ENCODE assay signal across 10 cellular contexts in the genomic region with DNA sequence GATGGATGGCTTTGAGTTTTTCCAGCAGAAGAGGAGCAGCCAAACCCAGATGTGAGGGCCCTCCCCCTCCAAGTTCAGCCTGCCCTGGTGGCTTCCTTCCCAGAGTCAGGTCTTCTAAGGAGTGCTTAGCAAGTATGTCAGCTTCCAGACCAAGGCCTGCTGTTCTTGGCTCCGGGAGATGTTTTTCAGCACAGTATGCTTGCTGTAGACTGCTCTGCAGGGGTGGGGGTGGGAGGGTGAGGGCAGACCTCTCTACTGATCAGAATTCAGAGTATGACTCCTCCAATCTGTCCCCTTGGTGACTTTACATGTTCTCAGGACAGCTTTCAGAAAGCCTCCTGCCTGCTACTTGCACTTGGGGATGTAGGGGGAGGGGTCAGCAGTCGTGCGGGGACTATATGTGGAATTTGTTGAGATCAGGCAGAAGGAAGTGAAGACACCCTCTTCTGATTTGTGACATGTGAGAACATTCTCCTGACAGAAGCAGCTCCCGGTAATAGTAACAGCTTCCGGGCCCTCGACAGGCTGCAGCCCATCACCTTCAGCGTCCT.
DNase-seq lines count a peak whose midpoint lies in the region; ATAC-seq and TF ChIP-seq lines count a peak whose summit lies in the region.
"Had no signal": no experiment of that assay in that cellular context is flagged by ENCODE, and none has a peak within 500 bp of the region (broad histone marks: within the 10 kb centered on the region; RNA-seq: fewer than 3 reads in every experiment).

No MANE protein-coding gene starts in this region.

- H3K9me3 ChIP-seq in MG63: no peaks in the 10 kb centered on the region
- H3K9me3 ChIP-seq in thymus (ENCODE audit: control insufficient read depth): no peaks in the 10 kb centered on the region
- no peaks in the 10 kb centered on the region for H3K9me3 ChIP-seq in WERI-Rb-1 (ENCODE audit: severe bottlenecking)
- H3K9me3 ChIP-seq: right lobe of liver had no signal

- ATAC-seq in HG02571 (IDR thresholded peaks at IDR 0.05; ENCODE audit: unreplicated experiment) (no peak), HG03039 (IDR thresholded peaks at IDR 0.05; ENCODE audit: unreplicated experiment) (no peak)
- ATAC-seq: activated T-helper 17 cell treated with anti-CD3 and anti-CD28 coated beads, Interleukin-2, amount 50 U/mL, for 72 hours had no signal

- no peak overlapping the region for H3K4me3 ChIP-seq in MG63
- H3K4me3 ChIP-seq in fibroblast of mammary gland (ENCODE audit: control insufficient read depth, low read depth, low read length): no peak overlapping the region
- H3K4me3 ChIP-seq in thymus (ENCODE audit: low read length): no peak overlapping the region
- H3K4me3 ChIP-seq in WERI-Rb-1 (ENCODE audit: low read depth, low read length): no peak overlapping the region
- H3K4me3 ChIP-seq: right lobe of liver had no signal

- peaks cover 2% of the 10 kb centered on the region for H3K36me3 Mint-ChIP-seq in activated T-helper 1 cell treated with anti-CD3 and anti-CD28 coated beads, Interleukin-12 subunit alpha, Interleukin-12 subunit beta, Interleukin-2, Interleukin-4 antibody, amounts not matched to agents 30 ng/mL and 10 ng/mL and 1 ng/mL, durations not matched to agents 14 hours and 24 hours and 36 hours (ENCODE audit: low read depth)

- intact Hi-C loops in activated T-helper 1 cell treated with anti-CD3 and anti-CD28 coated beads, Interleukin-12 subunit alpha, Interleukin-12 subunit beta, Interleukin-2, Interleukin-4 antibody, amounts not matched to agents 30 ng/mL and 10 ng/mL and 1 ng/mL, durations not matched to agents 14 hours and 24 hours and 36 hours (cut with micrococcal nuclease): no loop called here

- no peak for TF ChIP-seq CTCF in fibroblast of mammary gland (conservative IDR thresholded peaks at IDR 0.05; ENCODE audit: control insufficient read depth, insufficient read depth, low read depth, low read length)
- no peak for TF ChIP-seq CTCF in WERI-Rb-1 (IDR thresholded peaks at IDR 0.05; ENCODE audit: low read depth, low read length)

- peak; percentile 82 for DNase-seq in MG63
- peak; percentile 61 for DNase-seq in fibroblast of mammary gland (ENCODE audit: low read depth)
- DNase-seq in mucosa of gallbladder (ENCODE audit: low spot score): peak; percentile 68
- no peak for DNase-seq in activated T-helper 1 cell treated with anti-CD3 and anti-CD28 coated beads, Interleukin-12 subunit alpha, Interleukin-12 subunit beta, Interleukin-2, Interleukin-4 antibody, amounts not matched to agents 30 ng/mL and 10 ng/mL and 1 ng/mL, durations not matched to agents 14 hours and 24 hours and 36 hours (ENCODE audit: low spot score)
- no peak for DNase-seq in WERI-Rb-1
- DNase-seq: right lobe of liver had no signal

- no peaks in the 10 kb centered on the region for H3K36me3 ChIP-seq in MG63
- H3K36me3 ChIP-seq in thymus (ENCODE audit: control insufficient read depth, insufficient read depth): no peaks in the 10 kb centered on the region
- H3K36me3 ChIP-seq in WERI-Rb-1: no peaks in the 10 kb centered on the region
- H3K36me3 ChIP-seq: right lobe of liver had no signal

- H3K27ac ChIP-seq in thymus (ENCODE audit: low read depth): peak overlapping the region; percentile 8
- no peak overlapping the region for H3K27ac ChIP-seq in WERI-Rb-1
- H3K27ac ChIP-seq: right lobe of liver had no signal

- no peak overlapping the region for H3K4me3 Mint-ChIP-seq in activated T-helper 1 cell treated with anti-CD3 and anti-CD28 coated beads, Interleukin-12 subunit alpha, Interleukin-12 subunit beta, Interleukin-2, Interleukin-4 antibody, amounts not matched to agents 30 ng/mL and 10 ng/mL and 1 ng/mL, durations not matched to agents 14 hours and 24 hours and 36 hours
- H3K4me3 Mint-ChIP-seq: activated T-helper 17 cell treated with anti-CD3 and anti-CD28 coated beads, Interleukin-2, amount 50 U/mL, for 72 hours had no signal

- no peaks in the 10 kb centered on the region for H3K4me1 Mint-ChIP-seq in activated T-helper 1 cell treated with anti-CD3 and anti-CD28 coated beads, Interleukin-12 subunit alpha, Interleukin-12 subunit beta, Interleukin-2, Interleukin-4 antibody, amounts not matched to agents 30 ng/mL and 10 ng/mL and 1 ng/mL, durations not matched to agents 14 hours and 24 hours and 36 hours (ENCODE audit: low read depth)

- peaks cover 14% of the 10 kb centered on the region for H3K9me3 Mint-ChIP-seq in activated T-helper 1 cell treated with anti-CD3 and anti-CD28 coated beads, Interleukin-12 subunit alpha, Interleukin-12 subunit beta, Interleukin-2, Interleukin-4 antibody, amounts not matched to agents 30 ng/mL and 10 ng/mL and 1 ng/mL, durations not matched to agents 14 hours and 24 hours and 36 hours
- H3K9me3 Mint-ChIP-seq: activated T-helper 17 cell treated with anti-CD3 and anti-CD28 coated beads, Interleukin-2, amount 50 U/mL, for 72 hours had no signal

- no peaks in the 10 kb centered on the region for H3K4me1 ChIP-seq in thymus (ENCODE audit: control insufficient read depth, insufficient read depth, low read length)

- H3K27ac Mint-ChIP-seq in activated T-helper 1 cell treated with anti-CD3 and anti-CD28 coated beads, Interleukin-12 subunit alpha, Interleukin-12 subunit beta, Interleukin-2, Interleukin-4 antibody, amounts not matched to agents 30 ng/mL and 10 ng/mL and 1 ng/mL, durations not matched to agents 14 hours and 24 hours and 36 hours: no peak overlapping the region
- H3K27ac Mint-ChIP-seq: activated T-helper 17 cell treated with anti-CD3 and anti-CD28 coated beads, Interleukin-2, amount 50 U/mL, for 72 hours had no signal

- peaks cover 17% of the 10 kb centered on the region for H3K27me3 Mint-ChIP-seq in activated T-helper 1 cell treated with anti-CD3 and anti-CD28 coated beads, Interleukin-12 subunit alpha, Interleukin-12 subunit beta, Interleukin-2, Interleukin-4 antibody, amounts not matched to agents 30 ng/mL and 10 ng/mL and 1 ng/mL, durations not matched to agents 14 hours and 24 hours and 36 hours (ENCODE audit: insufficient read depth)

- no peaks in the 10 kb centered on the region for H3K27me3 ChIP-seq in MG63
- H3K27me3 ChIP-seq in thymus (ENCODE audit: control insufficient read depth, insufficient read depth): no peaks in the 10 kb centered on the region
- H3K27me3 ChIP-seq in WERI-Rb-1 (ENCODE audit: insufficient read depth, low read depth, severe bottlenecking): no peaks in the 10 kb centered on the region
- H3K27me3 ChIP-seq: right lobe of liver had no signal

- 78% methylated on average over 7 of the region's 7 CpGs for WGBS in thymus

Comparison
In these comparisons a context has a peak if more than half of its experiments do, and no peak if none do; other contexts are left out.
1. DNase-seq: peak in MG63 (single experiment), fibroblast of mammary gland (single experiment) and mucosa of gallbladder (single experiment); none in activated T-helper 1 cell treated with anti-CD3 and anti-CD28 coated beads, Interleukin-12 subunit alpha, Interleukin-12 subunit beta, Interleukin-2, Interleukin-4 antibody, amounts not matched to agents 30 ng/mL and 10 ng/mL and 1 ng/mL, durations not matched to agents 14 hours and 24 hours and 36 hours (single experiment) and WERI-Rb-1 (single experiment).